In the genomic region with DNA sequence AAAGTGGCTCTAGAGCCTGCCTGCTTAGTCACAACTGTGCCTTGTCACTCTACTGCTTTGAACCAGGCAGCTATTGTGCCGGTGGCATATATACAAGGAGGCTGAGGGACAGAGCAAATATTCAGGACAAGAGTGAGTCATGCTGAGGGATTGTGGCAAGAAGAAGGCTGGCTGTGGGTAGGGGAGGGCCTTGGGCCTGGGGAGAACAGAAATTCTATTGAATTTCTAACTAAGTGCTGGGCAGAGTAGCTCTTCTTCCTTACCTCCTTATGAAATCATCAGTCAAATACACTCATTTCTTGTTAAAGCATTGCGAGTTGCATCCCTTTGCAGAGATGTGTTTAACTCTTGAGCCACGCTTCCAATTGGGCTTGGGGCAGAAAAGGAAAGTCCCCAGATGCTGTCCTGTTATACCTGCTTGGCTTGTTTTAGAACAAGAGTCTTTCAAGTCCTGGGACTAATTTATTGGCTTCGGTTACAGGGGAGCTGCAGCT, we compare ENCODE assay signal across 1 cellular context.
TF ChIP-seq lines count a peak whose summit lies in the region.

No MANE protein-coding gene starts in this region.

TF ChIP-seq in HepG2, 621 proteins besides CTCF, POLR2A, EP300 and RAD21:
- TF ChIP-seq ARID5B (CRISPR knock-in tag; IDR thresholded peaks at IDR 0.05), result peak; percentile 44; the same call in 1 of the 2 replicates
- TF ChIP-seq ZNF644 (CRISPR knock-in tag; IDR thresholded peaks at IDR 0.05; ENCODE audit: low read depth), result peak; percentile 39; the same call in 1 of the 2 replicates
- TF ChIP-seq ZBTB25 (CRISPR knock-in tag; IDR thresholded peaks at IDR 0.05), result no peak
- TF ChIP-seq RBFOX2 (IDR thresholded peaks at IDR 0.05; ENCODE audit: low read depth, low read length), result no peak
- TF ChIP-seq FOSL2 (CRISPR knock-in tag; IDR thresholded peaks at IDR 0.05), result peak; percentile 92
- no peak for TF ChIP-seq TBP (CRISPR knock-in tag; IDR thresholded peaks at IDR 0.05)
- peak; percentile 69; the same call in 1 of the 2 replicates for TF ChIP-seq ATF3 (CRISPR knock-in tag; IDR thresholded peaks at IDR 0.05)
- peak; percentile 48 for TF ChIP-seq TEAD3 (CRISPR knock-in tag; optimal IDR thresholded peaks at IDR 0.05; ENCODE audit: borderline replicate concordance)
- TF ChIP-seq PATZ1 (CRISPR knock-in tag; IDR thresholded peaks at IDR 0.05), result peak; percentile 68; the same call in 1 of the 2 replicates
- 0 out of 2 replicates have a peak, but pooled peaks have one; percentile 22 for TF ChIP-seq KDM2A (CRISPR knock-in tag; IDR thresholded peaks at IDR 0.05; ENCODE audit: borderline replicate concordance, low read depth)
- TF ChIP-seq NFE2 (CRISPR knock-in tag; IDR thresholded peaks at IDR 0.05), result peak; percentile 47; the same call in 1 of the 2 replicates
- TF ChIP-seq MED1 (CRISPR knock-in tag; IDR thresholded peaks at IDR 0.05), result no peak
- TF ChIP-seq, protein P1, sequence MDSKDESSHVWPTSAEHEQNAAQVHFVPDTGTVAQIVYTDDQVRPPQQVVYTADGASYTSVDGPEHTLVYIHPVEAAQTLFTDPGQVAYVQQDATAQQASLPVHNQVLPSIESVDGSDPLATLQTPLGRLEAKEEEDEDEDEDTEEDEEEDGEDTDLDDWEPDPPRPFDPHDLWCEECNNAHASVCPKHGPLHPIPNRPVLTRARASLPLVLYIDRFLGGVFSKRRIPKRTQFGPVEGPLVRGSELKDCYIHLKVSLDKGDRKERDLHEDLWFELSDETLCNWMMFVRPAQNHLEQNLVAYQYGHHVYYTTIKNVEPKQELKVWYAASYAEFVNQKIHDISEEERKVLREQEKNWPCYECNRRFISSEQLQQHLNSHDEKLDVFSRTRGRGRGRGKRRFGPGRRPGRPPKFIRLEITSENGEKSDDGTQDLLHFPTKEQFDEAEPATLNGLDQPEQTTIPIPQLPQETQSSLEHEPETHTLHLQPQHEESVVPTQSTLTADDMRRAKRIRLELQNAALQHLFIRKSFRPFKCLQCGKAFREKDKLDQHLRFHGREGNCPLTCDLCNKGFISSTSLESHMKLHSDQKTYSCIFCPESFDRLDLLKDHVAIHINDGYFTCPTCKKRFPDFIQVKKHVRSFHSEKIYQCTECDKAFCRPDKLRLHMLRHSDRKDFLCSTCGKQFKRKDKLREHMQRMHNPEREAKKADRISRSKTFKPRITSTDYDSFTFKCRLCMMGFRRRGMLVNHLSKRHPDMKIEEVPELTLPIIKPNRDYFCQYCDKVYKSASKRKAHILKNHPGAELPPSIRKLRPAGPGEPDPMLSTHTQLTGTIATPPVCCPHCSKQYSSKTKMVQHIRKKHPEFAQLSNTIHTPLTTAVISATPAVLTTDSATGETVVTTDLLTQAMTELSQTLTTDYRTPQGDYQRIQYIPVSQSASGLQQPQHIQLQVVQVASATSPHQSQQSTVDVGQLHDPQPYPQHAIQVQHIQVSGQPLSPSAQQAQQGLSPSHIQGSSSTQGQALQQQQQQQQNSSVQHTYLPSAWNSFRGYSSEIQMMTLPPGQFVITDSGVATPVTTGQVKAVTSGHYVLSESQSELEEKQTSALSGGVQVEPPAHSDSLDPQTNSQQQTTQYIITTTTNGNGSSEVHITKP (CRISPR knock-in tag; IDR thresholded peaks at IDR 0.05; ENCODE audit: low read depth), result peak; percentile 52; the same call in 1 of the 2 replicates
- no peak for TF ChIP-seq SOX13 (IDR thresholded peaks at IDR 0.05)
- TF ChIP-seq SOX13 (CRISPR knock-in tag; conservative IDR thresholded peaks at IDR 0.05 in 1 of 2, IDR thresholded peaks at IDR 0.05 in 1 of 2), result peak in 1 of 2 experiments; percentile 27; a peak in 1 of 4 replicates
- TF ChIP-seq FOXA1 (IDR thresholded peaks at IDR 0.05), result no peak
- TF ChIP-seq FOXA1 (CRISPR knock-in tag; IDR thresholded peaks at IDR 0.05), result 0 out of 2 replicates have a peak, but pooled peaks have one; percentile 7
- TF ChIP-seq SIN3A (IDR thresholded peaks at IDR 0.05; ENCODE audit: borderline replicate concordance, low read depth, low read length), result no peak
- no peak for TF ChIP-seq SALL1 (CRISPR knock-in tag; IDR thresholded peaks at IDR 0.05)
- 0 out of 2 replicates have a peak, but pooled peaks have one; percentile 28 for TF ChIP-seq ZC3H13 (CRISPR knock-in tag; IDR thresholded peaks at IDR 0.05)
- no peak for TF ChIP-seq HNRNPLL (IDR thresholded peaks at IDR 0.05; ENCODE audit: low read depth, low read length, poor library complexity, severe bottlenecking)
- 0 out of 2 replicates have a peak, but pooled peaks have one; percentile 39 for TF ChIP-seq YEATS2 (CRISPR knock-in tag; IDR thresholded peaks at IDR 0.05; ENCODE audit: borderline replicate concordance)
